8 cellular contexts compared by ENCODE assay signal in genomic region chr14:32200368-32201195, GRCh38. TPM values are rescaled to one million over a fixed set of nuclear protein-coding genes. Genes with fewer than 3 reads are reported as not detected.
A peak's percentile ranks its signal among the peaks of the same experiment; 100 is the strongest.
DNase-seq lines count a peak whose midpoint lies in the region; ATAC-seq and TF ChIP-seq lines count a peak whose summit lies in the region.

No MANE protein-coding gene starts in this region.

- no peaks in the 10 kb centered on the region for H3K27me3 Mint-ChIP-seq in IgD-negative memory B cell

- peaks cover 10% of the 10 kb centered on the region for H3K4me1 ChIP-seq in muscle layer of colon (ENCODE audit: insufficient read depth, low read length)

- no peak for TF ChIP-seq CTCF in brain microvascular endothelial cell (IDR thresholded peaks at IDR 0.05; ENCODE audit: low read depth, low read length, missing control alignments)

- H3K27me3 ChIP-seq in brain microvascular endothelial cell (replicated peaks) (no peaks in the 10 kb centered on the region), muscle layer of colon (ENCODE audit: control insufficient read depth in 1 of 2, insufficient read depth in 2 of 2, low read length in 2 of 2) (no peaks in the 10 kb centered on the region)

- H3K36me3 Mint-ChIP-seq in IgD-negative memory B cell = peaks cover 3% of the 10 kb centered on the region

- H3K4me1 Mint-ChIP-seq in IgD-negative memory B cell = peaks cover 24 to 35% (median 26%) of the 10 kb centered on the region in 3 donors

- peak overlapping the region; percentile 97 to 100 (median 99) for H3K27ac Mint-ChIP-seq in IgD-negative memory B cell

- peak overlapping the region; percentile 76 for H3K4me3 ChIP-seq in brain microvascular endothelial cell (ENCODE audit: low read depth, low read length)
- H3K4me3 ChIP-seq in muscle layer of colon (ENCODE audit: low read depth in 1 of 2, low read length in 2 of 2) = peak overlapping the region; percentile 57 to 83

- H3K9me3 Mint-ChIP-seq in IgD-negative memory B cell = no peaks in the 10 kb centered on the region

- H3K9ac ChIP-seq in muscle layer of colon (ENCODE audit: low read length) = peak overlapping the region; percentile 28

- H3K9me3 ChIP-seq in muscle layer of colon (ENCODE audit: low read length) = no peaks in the 10 kb centered on the region

- H3K27ac ChIP-seq in brain microvascular endothelial cell (no peak overlapping the region), muscle layer of colon (ENCODE audit: low read depth, low read length) (peak overlapping the region; percentile 87)

- DNase-seq in brain microvascular endothelial cell (no peak), epidermal melanocyte (ENCODE audit: insufficient read length, low spot score) (no peak), HUDEP-2 (lab: John Stamatoyannopoulos, UW; ENCODE audit: unreplicated experiment in 76 of 76) (no peak)
- DNase-seq in NK-92 treated with Interleukin-12 subunit alpha and Interleukin-12 subunit beta, amount 100 ng/mL, for 24 hours (lab: John Stamatoyannopoulos, UW) = no peak

- H3K4me3 Mint-ChIP-seq in IgD-negative memory B cell = peak overlapping the region; percentile 85 to 96 (median 94)

- in situ Hi-C loops in brain microvascular endothelial cell (cut with HindIII; ENCODE audit: low pct_ligation_motif_present, low sequenced_read_pairs) = no loop called here

- H3K36me3 ChIP-seq in brain microvascular endothelial cell (replicated peaks) (no peaks in the 10 kb centered on the region), muscle layer of colon (ENCODE audit: insufficient read depth, low read length) (no peaks in the 10 kb centered on the region)

- ATAC-seq in GM18873 (IDR thresholded peaks at IDR 0.05; ENCODE audit: low FRiP score, unreplicated experiment) = peak; percentile 5
- no peak for ATAC-seq in HG03045 (IDR thresholded peaks at IDR 0.05; ENCODE audit: unreplicated experiment)

RNA-seq across cellular contexts. Expression of gene RNU6-7, which starts 1.3 kb away (rescaled TPM):
- not detected for polyA plus RNA-seq in IgD-negative memory B cell

RNA-seq across cellular contexts. Expression of gene RNU6-8, which starts 2.5 kb away (rescaled TPM):
- not detected for polyA plus RNA-seq in IgD-negative memory B cell
